Comparison of ENCODE assay signal across 25 cellular contexts in the genomic region with DNA sequence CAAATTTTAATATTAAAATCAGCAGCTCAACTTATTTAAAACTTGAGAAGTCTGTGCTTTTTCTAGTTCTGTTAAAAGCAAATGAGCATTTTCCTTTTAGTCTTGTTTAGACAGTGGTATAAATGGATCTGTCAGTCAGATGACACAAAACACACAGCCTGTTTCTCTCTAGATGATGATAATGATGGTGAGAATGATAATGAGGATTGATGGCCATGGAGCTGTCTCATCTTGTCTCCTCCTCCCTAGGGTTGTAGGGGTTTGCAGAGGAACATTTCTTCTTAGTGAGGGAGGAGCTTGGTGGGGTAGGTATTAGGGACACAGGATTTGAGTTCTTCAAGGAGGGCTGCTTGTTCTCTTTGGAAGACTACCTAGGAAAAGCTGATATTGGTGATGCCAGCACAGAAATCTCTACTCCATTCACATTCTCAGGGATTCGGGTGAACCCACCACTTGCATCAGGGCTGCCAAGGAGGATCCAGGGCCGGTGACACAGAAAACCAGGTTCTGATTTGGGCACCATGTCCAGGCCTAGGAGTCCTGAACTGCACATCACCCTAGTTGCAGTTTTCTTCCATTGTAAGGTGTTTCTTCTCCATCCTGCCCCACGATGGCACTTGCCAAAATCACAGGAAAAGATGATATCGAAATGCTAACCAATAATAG.
DNase-seq lines count a peak whose midpoint lies in the region; ATAC-seq and TF ChIP-seq lines count a peak whose summit lies in the region.
"Had no signal": no experiment of that assay in that cellular context is flagged by ENCODE, and none has a peak within 500 bp of the region (broad histone marks: within the 10 kb centered on the region; RNA-seq: fewer than 3 reads in every experiment).

No MANE protein-coding gene starts in this region.

- 96% methylated on average over 4 of the region's 4 CpGs for WGBS in hepatocyte (ENCODE audit: low lambda C conversion rate, missing lambda C conversion rate)

- DNase-seq in activated CD8-positive, alpha-beta memory T cell treated with anti-CD3 and anti-CD28 coated beads for 24 hours, result peak; percentile 7
- no peak for DNase-seq in activated CD8-positive, alpha-beta memory T cell treated with anti-CD3 and anti-CD28 coated beads, Interleukin-2, amount 10 ng/mL, durations not matched to agents 7 days and 5 days
- DNase-seq in hepatocyte (ENCODE audit: low spot score), result no peak
- peak; percentile 43 for DNase-seq in osteoblast (ENCODE audit: insufficient read length, low spot score, missing footprints)
- DNase-seq in stimulated activated naive CD4-positive, alpha-beta T cell (lab: John Stamatoyannopoulos, UW), result no peak
- DNase-seq in osteocyte (ENCODE audit: extremely low spot score, unreplicated experiment), result no peak
- DNase-seq in effector memory CD4-positive, alpha-beta T cell, result no peak
- DNase-seq: ACHN; CD4-positive, alpha-beta T cell; COR-L47; DMS79; H9; HFFc6; Karpas-422; MV-4-11; NCI-H1694; NCI-H2081; NCI-H2171; NCI-H345; NCI-H524 treated with DMSO at 0.1 percent for 48 hours; NCI-H82; SJCRH30 had no signal

- ATAC-seq in activated CD8-positive, alpha-beta memory T cell treated with anti-CD3 and anti-CD28 coated beads, Interleukin-2, amount 10 ng/mL, durations not matched to agents 7 days and 5 days, result no peak
- ATAC-seq in HG03095 (IDR thresholded peaks at IDR 0.05; ENCODE audit: unreplicated experiment), result no peak

- H3K4me1 ChIP-seq in hepatocyte (ENCODE audit: insufficient read depth) (peaks cover 21% of the 10 kb centered on the region), osteoblast (ENCODE audit: insufficient read depth, low read length) (no peaks in the 10 kb centered on the region)
- H3K4me1 ChIP-seq in effector memory CD4-positive, alpha-beta T cell (ENCODE audit: control insufficient read depth, insufficient read depth, low read length, poor library complexity, severe bottlenecking), result no peaks in the 10 kb centered on the region
- H3K4me1 ChIP-seq: BLaER1, SJCRH30 had no signal

- TF ChIP-seq CTCF in hepatocyte (IDR thresholded peaks at IDR 0.05; ENCODE audit: poor library complexity), result no peak
- no peak for TF ChIP-seq CTCF in osteoblast (IDR thresholded peaks at IDR 0.05; ENCODE audit: extremely low read depth, low read depth, low read length)
- TF ChIP-seq CTCF in osteocyte (IDR thresholded peaks at IDR 0.05), result no peak

- H2AFZ ChIP-seq in hepatocyte, result no peak overlapping the region
- H2AFZ ChIP-seq in osteoblast (ENCODE audit: low read length), result no peak overlapping the region

- H3K27ac Mint-ChIP-seq in activated CD8-positive, alpha-beta memory T cell treated with anti-CD3 and anti-CD28 coated beads, Interleukin-2, amount 10 ng/mL, durations not matched to agents 7 days and 5 days, result no peak overlapping the region
- H3K27ac Mint-ChIP-seq in osteocyte (ENCODE audit: unreplicated experiment), result no peak overlapping the region
- H3K27ac Mint-ChIP-seq: CD4-positive, alpha-beta T cell; HFFc6 had no signal

- H4K20me1 ChIP-seq in hepatocyte (ENCODE audit: insufficient read depth, poor library complexity, severe bottlenecking) (no peaks in the 10 kb centered on the region), osteoblast (ENCODE audit: insufficient read depth, low read length) (no peaks in the 10 kb centered on the region)
- H4K20me1 ChIP-seq: BLaER1 had no signal

- CTCF ChIA-PET in activated CD8-positive, alpha-beta memory T cell treated with anti-CD3 and anti-CD28 coated beads, Interleukin-2, amount 10 ng/mL, durations not matched to agents 7 days and 5 days (lab: Charles Lee), result no interaction called here

- H3K4me3 Mint-ChIP-seq in activated CD8-positive, alpha-beta memory T cell treated with anti-CD3 and anti-CD28 coated beads, Interleukin-2, amount 10 ng/mL, durations not matched to agents 7 days and 5 days, result no peak overlapping the region
- H3K4me3 Mint-ChIP-seq in osteocyte (ENCODE audit: unreplicated experiment), result no peak overlapping the region
- H3K4me3 Mint-ChIP-seq: CD4-positive, alpha-beta T cell; H9; HFFc6 had no signal

- peaks cover 4% of the 10 kb centered on the region for H3K9me3 Mint-ChIP-seq in activated CD8-positive, alpha-beta memory T cell treated with anti-CD3 and anti-CD28 coated beads, Interleukin-2, amount 10 ng/mL, durations not matched to agents 7 days and 5 days (ENCODE audit: low read depth)
- H3K9me3 Mint-ChIP-seq in osteocyte (ENCODE audit: unreplicated experiment), result peaks cover 4% of the 10 kb centered on the region

- H3K27me3 Mint-ChIP-seq in activated CD8-positive, alpha-beta memory T cell treated with anti-CD3 and anti-CD28 coated beads, Interleukin-2, amount 10 ng/mL, durations not matched to agents 7 days and 5 days, result peaks cover 5% of the 10 kb centered on the region
- H3K27me3 Mint-ChIP-seq in osteocyte (ENCODE audit: unreplicated experiment), result peaks cover 27% of the 10 kb centered on the region
- H3K27me3 Mint-ChIP-seq: CD4-positive, alpha-beta T cell had no signal

- H3K27me3 ChIP-seq in hepatocyte (no peaks in the 10 kb centered on the region), osteoblast (ENCODE audit: insufficient read depth, low read length) (no peaks in the 10 kb centered on the region)
- no peaks in the 10 kb centered on the region for H3K27me3 ChIP-seq in effector memory CD4-positive, alpha-beta T cell (replicated peaks; ENCODE audit: control insufficient read depth, insufficient read depth, low read length, poor library complexity, severe bottlenecking)
- H3K27me3 ChIP-seq: BLaER1, SJCRH30 had no signal

- no peaks in the 10 kb centered on the region for H3K79me2 ChIP-seq in hepatocyte
- H3K79me2 ChIP-seq in osteoblast (ENCODE audit: insufficient read depth, low read length), result no peaks in the 10 kb centered on the region

- no peaks in the 10 kb centered on the region for H3K9me2 ChIP-seq in hepatocyte (replicated peaks; ENCODE audit: insufficient read depth)

- peak overlapping the region; percentile 19 for H3K27ac ChIP-seq in hepatocyte
- no peak overlapping the region for H3K27ac ChIP-seq in osteoblast (ENCODE audit: low read depth, low read length)
- H3K27ac ChIP-seq in effector memory CD4-positive, alpha-beta T cell (ENCODE audit: insufficient read depth, low read length, poor library complexity, severe bottlenecking), result no peak overlapping the region
- H3K27ac ChIP-seq: 22Rv1, BLaER1, SJCRH30 had no signal

- H3K36me3 ChIP-seq in hepatocyte (replicated peaks; ENCODE audit: insufficient read depth, low read depth) (no peaks in the 10 kb centered on the region), osteoblast (ENCODE audit: insufficient read depth, low read length) (no peaks in the 10 kb centered on the region)
- H3K36me3 ChIP-seq in effector memory CD4-positive, alpha-beta T cell (ENCODE audit: control insufficient read depth, insufficient read depth, low read length), result no peaks in the 10 kb centered on the region
- H3K36me3 ChIP-seq: BLaER1, SJCRH30 had no signal

- no peaks in the 10 kb centered on the region for H3K9me3 ChIP-seq in hepatocyte (ENCODE audit: low read depth)
- no peaks in the 10 kb centered on the region for H3K9me3 ChIP-seq in osteoblast (ENCODE audit: low read depth, low read length)
- H3K9me3 ChIP-seq in effector memory CD4-positive, alpha-beta T cell (ENCODE audit: control insufficient read depth, low read length), result no peaks in the 10 kb centered on the region
- H3K9me3 ChIP-seq: SJCRH30 had no signal

- H3K4me3 ChIP-seq in hepatocyte (no peak overlapping the region), osteoblast (ENCODE audit: insufficient read depth, low read length) (no peak overlapping the region)
- no peak overlapping the region for H3K4me3 ChIP-seq in effector memory CD4-positive, alpha-beta T cell (ENCODE audit: insufficient read depth, low read depth, low read length, poor library complexity, severe bottlenecking)
- H3K4me3 ChIP-seq: BLaER1, SJCRH30 had no signal

- H3K4me1 Mint-ChIP-seq in activated CD8-positive, alpha-beta memory T cell treated with anti-CD3 and anti-CD28 coated beads, Interleukin-2, amount 10 ng/mL, durations not matched to agents 7 days and 5 days, result no peaks in the 10 kb centered on the region
- H3K4me1 Mint-ChIP-seq in osteocyte (ENCODE audit: unreplicated experiment), result no peaks in the 10 kb centered on the region

- no peaks in the 10 kb centered on the region for H3K36me3 Mint-ChIP-seq in activated CD8-positive, alpha-beta memory T cell treated with anti-CD3 and anti-CD28 coated beads, Interleukin-2, amount 10 ng/mL, durations not matched to agents 7 days and 5 days
- no peaks in the 10 kb centered on the region for H3K36me3 Mint-ChIP-seq in osteocyte (ENCODE audit: unreplicated experiment)

- H3K4me2 ChIP-seq in hepatocyte (no peak overlapping the region), osteoblast (ENCODE audit: insufficient read depth, low read length) (no peak overlapping the region)
- H3K4me2 ChIP-seq: BLaER1 had no signal

Comparison
In these comparisons a context has a peak if more than half of its experiments do, and no peak if none do; other contexts are left out.
1. DNase-seq: peak in activated CD8-positive, alpha-beta memory T cell treated with anti-CD3 and anti-CD28 coated beads for 24 hours (single experiment) and osteoblast (single experiment); none in activated CD8-positive, alpha-beta memory T cell treated with anti-CD3 and anti-CD28 coated beads, Interleukin-2, amount 10 ng/mL, durations not matched to agents 7 days and 5 days (single experiment), hepatocyte (single experiment), stimulated activated naive CD4-positive, alpha-beta T cell (0 of 6), osteocyte (single experiment) and effector memory CD4-positive, alpha-beta T cell (0 of 3).